37 cellular contexts compared by ENCODE assay signal in genomic region chr3:117135207-117135606, GRCh38.
"Had no signal": no experiment of that assay in that cellular context is flagged by ENCODE, and none has a peak within 500 bp of the region (broad histone marks: within the 10 kb centered on the region; RNA-seq: fewer than 3 reads in every experiment).

No MANE protein-coding gene starts in this region.

- FAIRE-seq: astrocyte, TTC549 had no signal

- H3K4me1 ChIP-seq: body of pancreas, breast epithelium had no signal

- H3K9me3 ChIP-seq: adrenal gland, body of pancreas, breast epithelium had no signal

- H3K27ac ChIP-seq: adrenal gland, body of pancreas, brain microvascular endothelial cell, breast epithelium, WERI-Rb-1 had no signal

- H3K4me3 ChIP-seq: adrenal gland, body of pancreas, breast epithelium had no signal

- H3K36me3 ChIP-seq: adrenal gland, brain microvascular endothelial cell, breast epithelium, WERI-Rb-1 had no signal

- DNase-seq: activated CD4-positive, alpha-beta memory T cell treated with anti-CD3 and anti-CD28 coated beads for 36 hours; activated CD4-positive, alpha-beta T cell treated with anti-CD3 and anti-CD28 coated beads for 1 hour; activated CD4-positive, alpha-beta T cell treated with anti-CD3 and anti-CD28 coated beads for 36 hours; activated CD4-positive, alpha-beta T cell treated with anti-CD3 and anti-CD28 coated beads for 48 hours; activated CD4-positive, alpha-beta T cell treated with anti-CD3 and anti-CD28 coated beads, Interleukin-2, amount 50 U/mL, for 1 hour; activated CD4-positive, alpha-beta T cell treated with anti-CD3 and anti-CD28 coated beads, Interleukin-2, amount 50 U/mL, for 4 hours; activated CD4-positive, CD25-positive, alpha-beta regulatory T cell; activated CD8-positive, alpha-beta memory T cell treated with anti-CD3 and anti-CD28 coated beads, Interleukin-2, amount 50 U/mL, for 4 hours; activated CD8-positive, alpha-beta T cell treated with anti-CD3 and anti-CD28 coated beads for 36 hours; activated effector memory CD4-positive, alpha-beta T cell treated with anti-CD3 and anti-CD28 coated beads, Interleukin-2, amount 50 U/mL, for 16 hours; activated gamma-delta T cell treated with Interleukin-2 at 50 U/mL for 16 hours; activated naive CD4-positive, alpha-beta T cell; activated naive CD4-positive, alpha-beta T cell treated with anti-CD3 and anti-CD28 coated beads for 36 hours; activated naive CD4-positive, alpha-beta T cell treated with anti-CD3 and anti-CD28 coated beads, Interleukin-2, amount 50 U/mL, for 16 hours; activated naive CD8-positive, alpha-beta T cell treated with anti-CD3 and anti-CD28 coated beads for 36 hours; activated T-cell treated with anti-CD3 and anti-CD28 coated beads for 4 hours; activated T-cell treated with anti-CD3 and anti-CD28 coated beads, Interleukin-2, amount 50 U/mL, for 1 hour; activated T-cell treated with anti-CD3 and anti-CD28 coated beads, Interleukin-2, amount 50 U/mL, for 4 hours; activated T-cell treated with anti-CD3 and anti-CD28 coated beads, Interleukin-2, amount 50 U/mL, for 72 hours; adrenal gland; amniotic stem cell; aorta; body of pancreas; brain microvascular endothelial cell; central memory CD4-positive, alpha-beta T cell; SW 1271; T-helper 1 cell; T-helper 2 cell; T-helper 9 cell; WERI-Rb-1 had no signal

- H3K27me3 ChIP-seq: adrenal gland, body of pancreas, brain microvascular endothelial cell, breast epithelium had no signal

- ATAC-seq: activated CD4-positive, alpha-beta T cell treated with anti-CD3 and anti-CD28 coated beads for 36 hours; activated CD4-positive, CD25-positive, alpha-beta regulatory T cell treated with anti-CD3 and anti-CD28 coated beads, Interleukin-2, amount 50 U/mL, for 24 hours; activated CD8-positive, alpha-beta T cell treated with anti-CD3 and anti-CD28 coated beads for 36 hours; activated naive CD4-positive, alpha-beta T cell treated with anti-CD3 and anti-CD28 coated beads, Interleukin-2, amount 50 U/mL, for 72 hours; activated T-cell treated with anti-CD3 and anti-CD28 coated beads, Interleukin-2, amount 50 U/mL, for 4 hours; activated T-cell treated with anti-CD3 and anti-CD28 coated beads, Interleukin-2, amount 50 U/mL, for 72 hours; activated T-helper 17 cell treated with anti-CD3 and anti-CD28 coated beads, Interleukin-2, amount 50 U/mL, for 72 hours; body of pancreas; WTC11 had no signal
